8 cellular contexts compared by ENCODE assay signal in the genomic region with DNA sequence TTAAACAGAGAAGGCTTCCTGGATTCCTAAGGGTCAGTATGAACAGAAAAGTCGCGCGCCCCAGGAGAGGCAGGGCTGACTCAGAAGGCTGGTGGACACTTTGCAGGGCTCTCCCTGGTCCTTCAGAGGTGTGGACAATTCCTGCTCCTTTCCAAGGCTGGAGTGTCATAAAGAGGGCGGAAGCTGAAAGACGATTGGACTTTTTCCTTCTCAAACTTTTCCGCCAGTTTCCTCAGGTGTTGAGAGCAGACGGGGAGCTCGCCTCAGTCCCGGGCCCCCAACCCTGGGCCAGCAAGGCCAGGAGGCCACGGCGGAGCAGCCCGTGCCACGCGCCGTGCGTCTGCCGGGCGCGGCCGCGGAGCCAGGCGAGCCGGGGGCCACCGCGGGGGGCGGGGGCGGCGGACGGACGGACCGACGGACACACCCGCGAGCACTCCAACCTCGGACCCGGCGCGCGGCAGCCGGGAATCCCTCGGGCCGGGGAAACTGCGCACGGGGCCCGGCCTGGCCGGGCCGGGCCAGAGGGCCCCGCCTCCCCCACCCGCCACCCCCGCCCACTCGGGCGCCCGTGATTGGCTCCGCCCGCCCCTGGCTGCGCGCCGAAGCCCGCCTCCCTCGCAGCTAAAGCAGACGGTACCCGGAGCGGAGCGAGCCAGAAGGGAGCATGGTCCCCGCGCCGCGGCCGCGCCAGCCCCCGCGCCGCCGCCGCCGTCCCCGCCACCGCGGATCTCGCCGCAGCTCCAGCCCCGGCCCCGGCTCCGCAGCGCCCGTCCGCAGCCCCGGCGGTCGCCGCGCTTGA. TPM values are rescaled to one million over a fixed set of nuclear protein-coding genes. Genes with fewer than 3 reads are reported as not detected.
A peak's percentile ranks its signal among the peaks of the same experiment; 100 is the strongest.
DNase-seq lines count a peak whose midpoint lies in the region; ATAC-seq and TF ChIP-seq lines count a peak whose summit lies in the region.

KLHL29 (plus strand) TSS at position 629 of the 799 bp plus-strand sequence. CDS start 177,018 bp downstream, outside the sequence.

- H3K9me2 ChIP-seq in OCI-LY1 (ENCODE audit: low read depth, low read length) = no peaks in the 10 kb centered on the region

- peak within 1 kb of the TSS in 2 of 3 experiments; percentile 56 to 68 for H3K27ac Mint-ChIP-seq in nephron

- H3K27ac ChIP-seq in OCI-LY1 (ENCODE audit: low read depth, low read length, poor library complexity, severe bottlenecking) (no peak within 1 kb of the TSS), stomach (peak within 1 kb of the TSS; percentile 78 to 95 (median 82))

- H3F3A ChIP-seq in OCI-LY1 (ENCODE audit: insufficient read depth, low read length) = no peaks in the 10 kb centered on the region

- no peak for TF ChIP-seq POLR2A in stomach (IDR thresholded peaks at IDR 0.05)

- H3K9ac ChIP-seq in OCI-LY1 (ENCODE audit: low read length) = no peak within 1 kb of the TSS

- peaks cover 2% of the 10 kb centered on the region; the same call in 1 of the 2 replicates for H3K36me3 ChIP-seq in BE2C
- no peaks in the 10 kb centered on the region for H3K36me3 ChIP-seq in OCI-LY1 (ENCODE audit: insufficient read depth, low read length)
- H3K36me3 ChIP-seq in stomach = no peaks in the 10 kb centered on the region

- H3K4me3 Mint-ChIP-seq in nephron = peak within 1 kb of the TSS; percentile 86 to 94 (median 89)

- peak; percentile 67 for ATAC-seq in GM19025 (IDR thresholded peaks at IDR 0.05; ENCODE audit: low read depth, unreplicated experiment)
- ATAC-seq in HG03139 (IDR thresholded peaks at IDR 0.05; ENCODE audit: unreplicated experiment) = peak; percentile 48

- H3K4me2 ChIP-seq in OCI-LY1 (ENCODE audit: low read length) = peak within 1 kb of the TSS; percentile 66

- H2AFZ ChIP-seq in OCI-LY1 (ENCODE audit: low read length) = no peak within 1 kb of the TSS

- H4K20me1 ChIP-seq in OCI-LY1 (ENCODE audit: insufficient read depth, low read length) = no peaks in the 10 kb centered on the region

- intact Hi-C loops in stomach (cut with DNase I; ENCODE audit: low total_unique reads) = no loop called here

- H3K79me2 ChIP-seq in OCI-LY1 (ENCODE audit: insufficient read depth, low read length) = no peaks in the 10 kb centered on the region

- H3K9me3 ChIP-seq in BE2C = no peaks in the 10 kb centered on the region
- no peaks in the 10 kb centered on the region for H3K9me3 ChIP-seq in OCI-LY1 (ENCODE audit: low read length)
- no peaks in the 10 kb centered on the region for H3K9me3 ChIP-seq in stomach

- WGBS in stomach, 5 donors = 4 to 32% (median 6%) methylated on average over 8 to 92 of the region's 92 CpGs

- TF ChIP-seq CTCF in BE2C (IDR thresholded peaks at IDR 0.05; ENCODE audit: low read depth, low read length) (no peak), OCI-LY1 (IDR thresholded peaks at IDR 0.05; ENCODE audit: low read length) (no peak), nephron (IDR thresholded peaks at IDR 0.05; ENCODE audit: unreplicated experiment in 3 of 3) (no peak), stomach (IDR thresholded peaks at IDR 0.05) (no peak)

- H3K4me1 Mint-ChIP-seq in nephron = peaks cover 36% of the 10 kb centered on the region

- H3K27me3 Mint-ChIP-seq in nephron (ENCODE audit: low read depth) = peaks cover 76% of the 10 kb centered on the region

- H3K27me3 ChIP-seq in BE2C = no peaks in the 10 kb centered on the region; the same call in 1 of the 2 replicates
- peaks cover 6% of the 10 kb centered on the region; the same call in 1 of the 2 replicates for H3K27me3 ChIP-seq in OCI-LY1 (ENCODE audit: insufficient read depth, low read length)
- H3K27me3 ChIP-seq in stomach = peaks cover 0 to 67% (median 26%) of the 10 kb centered on the region in 3 donors

- H3K4me1 ChIP-seq in BE2C (peaks cover 9% of the 10 kb centered on the region), OCI-LY1 (ENCODE audit: insufficient read depth, low read length, severe bottlenecking) (peaks cover 3% of the 10 kb centered on the region), stomach (peaks cover 15 to 37% (median 26%) of the 10 kb centered on the region in 4 donors)

- H3K4me3 ChIP-seq in BE2C (ENCODE audit: low read depth, low read length) = peak within 1 kb of the TSS; percentile 91
- peak within 1 kb of the TSS; percentile 45 for H3K4me3 ChIP-seq in OCI-LY1 (ENCODE audit: low read depth, low read length, poor library complexity, severe bottlenecking)
- peak within 1 kb of the TSS; percentile 71 to 85 (median 72) for H3K4me3 ChIP-seq in stomach

- no peaks in the 10 kb centered on the region for H3K36me3 Mint-ChIP-seq in nephron (ENCODE audit: low read depth)

- no peaks in the 10 kb centered on the region for H3K9me3 Mint-ChIP-seq in nephron

- no peak for TF ChIP-seq EP300 in stomach (IDR thresholded peaks at IDR 0.05)

- DNase-seq in BE2C (peak; percentile 91), fibroblast of peridontal ligament (ENCODE audit: extremely low read depth) (peak; percentile 64), stomach (peak; percentile 85)
- DNase-seq in activated T-helper 1 cell treated with anti-CD3 and anti-CD28 coated beads, Interleukin-2, amount 50 U/mL, for 16 hours (ENCODE audit: low read depth in 1 of 2, low spot score in 1 of 2) = peak; percentile 42 to 44

RNA-seq across cellular contexts. Expression of gene KLHL29, which starts in this region (rescaled TPM):
- 5.9 TPM for polyA plus RNA-seq in BE2C (2012; ENCODE audit: insufficient read depth, insufficient read length, low read depth)
- 1 to 10 TPM in 4 of 5 donors, under 1 TPM in 1; under 0.01 to 6.6 (median 1.4) TPM for total RNA-seq in stomach
- 1 to 10 TPM in 2 of 3 donors, under 1 TPM in 1; 0.31 to 3.0 (median 1.2) TPM for polyA plus RNA-seq in stomach
